In genomic region chr4:8819421-8820177, GRCh38 we compare ENCODE assay signal across 16 cellular contexts. TPM values are rescaled to one million over a fixed set of nuclear protein-coding genes. Genes with fewer than 3 reads are reported as not detected.
A peak's percentile ranks its signal among the peaks of the same experiment; 100 is the strongest.
DNase-seq lines count a peak whose midpoint lies in the region; ATAC-seq and TF ChIP-seq lines count a peak whose summit lies in the region.
"Had no signal": no experiment of that assay in that cellular context is flagged by ENCODE, and none has a peak within 500 bp of the region (broad histone marks: within the 10 kb centered on the region; RNA-seq: fewer than 3 reads in every experiment).

No MANE protein-coding gene starts in this region.

- intact Hi-C loops in activated T-helper 2 cell treated with anti-CD3 and anti-CD28 coated beads, Interferon-gamma antibody, Interleukin-2, Interleukin-4, amounts not matched to agents 10 μg/mL and 5 μg/mL and 100 μg/mL, durations not matched to agents 14 hours and 24 hours and 36 hours (cut with micrococcal nuclease), result no loop called here

- TF ChIP-seq CTCF in GM12865 (IDR thresholded peaks at IDR 0.05; ENCODE audit: insufficient read depth, low read depth, low read length, missing control alignments) (no peak), omental fat pad (IDR thresholded peaks at IDR 0.05) (no peak)

- no peak overlapping the region for H3K4me3 Mint-ChIP-seq in activated T-helper 2 cell treated with anti-CD3 and anti-CD28 coated beads, Interferon-gamma antibody, Interleukin-2, Interleukin-4, amounts not matched to agents 10 μg/mL and 5 μg/mL and 100 μg/mL, durations not matched to agents 14 hours and 24 hours and 36 hours (ENCODE audit: low read depth)

- H3K36me3 Mint-ChIP-seq in activated T-helper 2 cell treated with anti-CD3 and anti-CD28 coated beads, Interferon-gamma antibody, Interleukin-2, Interleukin-4, amounts not matched to agents 10 μg/mL and 5 μg/mL and 100 μg/mL, durations not matched to agents 14 hours and 24 hours and 36 hours (ENCODE audit: low read depth), result no peaks in the 10 kb centered on the region

- no peaks in the 10 kb centered on the region for H3K9me3 Mint-ChIP-seq in activated T-helper 2 cell treated with anti-CD3 and anti-CD28 coated beads, Interferon-gamma antibody, Interleukin-2, Interleukin-4, amounts not matched to agents 10 μg/mL and 5 μg/mL and 100 μg/mL, durations not matched to agents 14 hours and 24 hours and 36 hours

- H3K4me1 Mint-ChIP-seq in activated T-helper 2 cell treated with anti-CD3 and anti-CD28 coated beads, Interferon-gamma antibody, Interleukin-2, Interleukin-4, amounts not matched to agents 10 μg/mL and 5 μg/mL and 100 μg/mL, durations not matched to agents 14 hours and 24 hours and 36 hours (ENCODE audit: low read depth), result no peaks in the 10 kb centered on the region

- ATAC-seq in HG02885 (IDR thresholded peaks at IDR 0.05; ENCODE audit: poor library complexity, unreplicated experiment), result peak; percentile 93
- no peak for ATAC-seq in omental fat pad (ENCODE audit: low FRiP score)
- ATAC-seq in HG03342 (IDR thresholded peaks at IDR 0.05; ENCODE audit: unreplicated experiment), result no peak
- ATAC-seq: pancreas, Right ventricle myocardium inferior had no signal

- no peak overlapping the region for H3K27ac Mint-ChIP-seq in activated T-helper 2 cell treated with anti-CD3 and anti-CD28 coated beads, Interferon-gamma antibody, Interleukin-2, Interleukin-4, amounts not matched to agents 10 μg/mL and 5 μg/mL and 100 μg/mL, durations not matched to agents 14 hours and 24 hours and 36 hours

- no peaks in the 10 kb centered on the region for H3K27me3 Mint-ChIP-seq in activated T-helper 2 cell treated with anti-CD3 and anti-CD28 coated beads, Interferon-gamma antibody, Interleukin-2, Interleukin-4, amounts not matched to agents 10 μg/mL and 5 μg/mL and 100 μg/mL, durations not matched to agents 14 hours and 24 hours and 36 hours (ENCODE audit: low read depth)

- peak; percentile 39 for DNase-seq in GM12865 (ENCODE audit: low read depth)
- DNase-seq in activated T-helper 2 cell treated with anti-CD3 and anti-CD28 coated beads, Interferon-gamma antibody, Interleukin-2, Interleukin-4, amounts not matched to agents 10 μg/mL and 5 μg/mL and 100 μg/mL, durations not matched to agents 14 hours and 24 hours and 36 hours (ENCODE audit: low spot score), result peak; percentile 4
- DNase-seq in omental fat pad (ENCODE audit: low spot score), result peak; percentile 3
- no peak for DNase-seq in AG20443 (ENCODE audit: low spot score)
- no peak for DNase-seq in DMS79 treated with DMSO at 0.1 percent for 48 hours (lab: John Stamatoyannopoulos, UW)
- DNase-seq: activated CD4-positive, alpha-beta T cell treated with anti-CD3 and anti-CD28 coated beads for 48 hours; activated T-cell treated with anti-CD3 and anti-CD28 coated beads, Interleukin-2, amount 50 U/mL, for 48 hours; kidney glomerular epithelial cell; NCI-H1092 had no signal

- H3K4me3 ChIP-seq in GM12865 (ENCODE audit: low read depth, low read length), result no peak overlapping the region
- H3K4me3 ChIP-seq: pancreas had no signal

RNA-seq across cellular contexts. Expression of gene HMX1, which starts 52.0 kb away (rescaled TPM):
- not detected in 2 replicates for total RNA-seq in activated T-helper 2 cell treated with anti-CD3 and anti-CD28 coated beads, Interferon-gamma antibody, Interleukin-2, Interleukin-4, amounts not matched to agents 10 μg/mL and 5 μg/mL and 100 μg/mL, durations not matched to agents 14 hours and 24 hours and 36 hours
- not detected for total RNA-seq in omental fat pad
- total RNA-seq: bronchial epithelial cell, fibroblast of lung, mononuclear cell, pancreas, Right ventricle myocardium inferior had no signal

Comparison
In these comparisons a context has a peak if more than half of its experiments do, and no peak if none do; other contexts are left out.
1. DNase-seq: peak in GM12865 (single experiment), activated T-helper 2 cell treated with anti-CD3 and anti-CD28 coated beads, Interferon-gamma antibody, Interleukin-2, Interleukin-4, amounts not matched to agents 10 μg/mL and 5 μg/mL and 100 μg/mL, durations not matched to agents 14 hours and 24 hours and 36 hours (single experiment) and omental fat pad (single experiment); none in AG20443 (single experiment) and DMS79 treated with DMSO at 0.1 percent for 48 hours (single experiment).